8 cellular contexts compared by ENCODE assay signal in genomic region chr22:38706101-38706884, GRCh38. TPM values are rescaled to one million over a fixed set of nuclear protein-coding genes. Genes with fewer than 3 reads are reported as not detected.
DNase-seq lines count a peak whose midpoint lies in the region; ATAC-seq, FAIRE-seq and TF ChIP-seq lines count a peak whose summit lies in the region.

No MANE protein-coding gene starts in this region.

- no peak for FAIRE-seq in small intestine (lab: Jason Lieb, UNC)

- H3K27me3 ChIP-seq in SK-N-SH (ENCODE audit: insufficient read depth) (no peaks in the 10 kb centered on the region), small intestine (ENCODE audit: control insufficient read depth in 2 of 2, insufficient read depth in 2 of 2, low read length in 2 of 2) (no peaks in the 10 kb centered on the region)

- peak overlapping the region; percentile 77 for H3K4me2 ChIP-seq in SK-N-SH

- no peak for TF ChIP-seq CTCF in SK-N-SH (IDR thresholded peaks at IDR 0.05)
- no peak for TF ChIP-seq CTCF in MCF 10A (IDR thresholded peaks at IDR 0.05; ENCODE audit: unreplicated experiment)

- POLR2A ChIA-PET in SK-N-SH (lab: Yijun Ruan, JAX) (no interaction called here), MCF 10A (lab: Yijun Ruan, JAX) (interaction anchor here (0.5 to 5.1 kb wide), 23 partner anchors 8 to 793 kb away, joined by 3 to 118 read pairs (median 5); partner anchors contain the start of genes CBY1, FAM227A, JOSD1 and RPL3)

- H3K9me3 ChIP-seq in SK-N-SH (no peaks in the 10 kb centered on the region), small intestine (ENCODE audit: control insufficient read depth, low read depth) (no peaks in the 10 kb centered on the region)

- H3K36me3 ChIP-seq in SK-N-SH (replicated peaks in 1 of 2; ENCODE audit: control insufficient read depth in 1 of 2, insufficient read depth in 2 of 2, low read length in 1 of 2) (peaks cover 0 to 3% of the 10 kb centered on the region in 2 experiments), small intestine (ENCODE audit: control insufficient read depth in 2 of 2, insufficient read depth in 2 of 2, low read length in 2 of 2) (peaks cover 0 to 5% of the 10 kb centered on the region in 2 donors)

- no TSS peak for BruUV-seq in MCF 10A (replicated peaks; lab: Mats Ljungman, UMichigan)

- TF ChIP-seq RAD21 in SK-N-SH (IDR thresholded peaks at IDR 0.05; ENCODE audit: low read length): no peak

- no peaks in the 10 kb centered on the region for H3K27me3 Mint-ChIP-seq in MCF 10A (ENCODE audit: insufficient read depth, unreplicated experiment)

- in situ Hi-C loops in G401 (cut with HindIII; ENCODE audit: low sequenced_read_pairs): no loop called here

- H4K20me1 ChIP-seq in SK-N-SH (ENCODE audit: insufficient read depth): peaks cover 21% of the 10 kb centered on the region; the same call in 1 of the 2 replicates

- no peak for TF ChIP-seq EP300 in SK-N-SH (IDR thresholded peaks at IDR 0.05; ENCODE audit: borderline replicate concordance in 1 of 2, low read depth in 1 of 2, low read length in 1 of 2)

- H3K4me3 Mint-ChIP-seq in MCF 10A (ENCODE audit: unreplicated experiment): peak overlapping the region; percentile 88

- no peaks in the 10 kb centered on the region for H3K9me3 Mint-ChIP-seq in MCF 10A (ENCODE audit: unreplicated experiment)

- peak overlapping the region; percentile 65 to 66 for H3K4me3 ChIP-seq in SK-N-SH (ENCODE audit: low read depth in 2 of 2, low read length in 1 of 2)
- H3K4me3 ChIP-seq in small intestine (ENCODE audit: low read depth in 1 of 2, low read length in 2 of 2): peak overlapping the region; percentile 92 to 96

- intact Hi-C loops in MCF 10A (cut with micrococcal nuclease): loop anchor here (2.0 kb wide), 1 partner anchor 49 kb away; the partner anchor contains the start of genes CBY1 and FAM227A

- peaks cover 50% of the 10 kb centered on the region for H3K79me2 ChIP-seq in SK-N-SH (ENCODE audit: insufficient read depth)

- peak; percentile 2 for ATAC-seq in HG02588 (IDR thresholded peaks at IDR 0.05; ENCODE audit: unreplicated experiment)

- WGBS in SK-N-SH (ENCODE audit: low lambda C conversion rate): 0% methylated on average over 15 of the region's 80 CpGs
- 0 to 1% (median 1%) methylated on average over 53 to 80 of the region's 80 CpGs for WGBS in small intestine, 3 donors

- CTCF ChIA-PET in SK-N-SH (lab: Yijun Ruan, JAX): interaction anchor here (1.1 to 1.7 kb wide), 2 partner anchors 25 to 26 kb away, joined by 6 to 7 read pairs; partner anchors contain the start of gene TOMM22
- CTCF ChIA-PET in MCF 10A (lab: Yijun Ruan, JAX): interaction anchor here (0.6 to 3.0 kb wide), 8 partner anchors 10 to 1382 kb away, joined by 3 to 14 read pairs (median 4); partner anchors contain the start of gene TOMM22

- H2AFZ ChIP-seq in SK-N-SH (ENCODE audit: low read depth): no peak overlapping the region

- peak overlapping the region; percentile 64 to 66 for H3K27ac ChIP-seq in SK-N-SH (ENCODE audit: low read depth in 2 of 2, low read length in 1 of 2)
- peak overlapping the region; percentile 88 to 95 for H3K27ac ChIP-seq in small intestine (ENCODE audit: low read depth in 1 of 2, low read length in 1 of 2)

- DNase-seq in G401 (ENCODE audit: low spot score) (peak; percentile 19), SK-N-SH (peak; percentile 64), MCF 10A (ENCODE audit: unreplicated experiment) (peak; percentile 32), iPS-NIHi7 (ENCODE audit: extremely low spot score) (peak; percentile 31), small intestine (peak; percentile 66), NCI-H2196 treated with DMSO at 0.1 percent for 48 hours (lab: John Stamatoyannopoulos, UW; ENCODE audit: unreplicated experiment) (no peak), SIG-M5 (lab: John Stamatoyannopoulos, UW) (no peak)

- no peaks in the 10 kb centered on the region for H3F3A ChIP-seq in SK-N-SH (replicated peaks; ENCODE audit: insufficient read depth)

- H3K4me1 ChIP-seq in SK-N-SH (ENCODE audit: control insufficient read depth in 1 of 2, insufficient read depth in 2 of 2, low read depth in 1 of 2, low read length in 1 of 2) (peaks cover 0 to 7% of the 10 kb centered on the region in 2 experiments; a peak in 2 of 4 replicates), small intestine (ENCODE audit: control insufficient read depth in 2 of 2, insufficient read depth in 1 of 2, low read depth in 1 of 2, low read length in 1 of 2) (peaks cover 5 to 12% of the 10 kb centered on the region in 2 donors)

- H3K4me1 Mint-ChIP-seq in MCF 10A (ENCODE audit: insufficient read depth, unreplicated experiment): peaks cover 25% of the 10 kb centered on the region

- H3K9ac ChIP-seq in SK-N-SH: peak overlapping the region; percentile 84

- H3K9me2 ChIP-seq in SK-N-SH: no peaks in the 10 kb centered on the region

- H3K27ac Mint-ChIP-seq in MCF 10A (ENCODE audit: low read depth, unreplicated experiment): peak overlapping the region; percentile 87

- H3K36me3 Mint-ChIP-seq in MCF 10A (ENCODE audit: insufficient read depth, unreplicated experiment): peaks cover 15% of the 10 kb centered on the region

TF ChIP-seq in SK-N-SH, 30 proteins besides CTCF, POLR2A, EP300 and RAD21:
- TF ChIP-seq MXI1 (IDR thresholded peaks at IDR 0.05; ENCODE audit: low read depth, low read length) (0 out of 2 replicates have a peak, but pooled peaks have one; percentile 45), GABPA (IDR thresholded peaks at IDR 0.05; ENCODE audit: low read depth) (no peak)
- TF ChIP-seq, protein P1, sequence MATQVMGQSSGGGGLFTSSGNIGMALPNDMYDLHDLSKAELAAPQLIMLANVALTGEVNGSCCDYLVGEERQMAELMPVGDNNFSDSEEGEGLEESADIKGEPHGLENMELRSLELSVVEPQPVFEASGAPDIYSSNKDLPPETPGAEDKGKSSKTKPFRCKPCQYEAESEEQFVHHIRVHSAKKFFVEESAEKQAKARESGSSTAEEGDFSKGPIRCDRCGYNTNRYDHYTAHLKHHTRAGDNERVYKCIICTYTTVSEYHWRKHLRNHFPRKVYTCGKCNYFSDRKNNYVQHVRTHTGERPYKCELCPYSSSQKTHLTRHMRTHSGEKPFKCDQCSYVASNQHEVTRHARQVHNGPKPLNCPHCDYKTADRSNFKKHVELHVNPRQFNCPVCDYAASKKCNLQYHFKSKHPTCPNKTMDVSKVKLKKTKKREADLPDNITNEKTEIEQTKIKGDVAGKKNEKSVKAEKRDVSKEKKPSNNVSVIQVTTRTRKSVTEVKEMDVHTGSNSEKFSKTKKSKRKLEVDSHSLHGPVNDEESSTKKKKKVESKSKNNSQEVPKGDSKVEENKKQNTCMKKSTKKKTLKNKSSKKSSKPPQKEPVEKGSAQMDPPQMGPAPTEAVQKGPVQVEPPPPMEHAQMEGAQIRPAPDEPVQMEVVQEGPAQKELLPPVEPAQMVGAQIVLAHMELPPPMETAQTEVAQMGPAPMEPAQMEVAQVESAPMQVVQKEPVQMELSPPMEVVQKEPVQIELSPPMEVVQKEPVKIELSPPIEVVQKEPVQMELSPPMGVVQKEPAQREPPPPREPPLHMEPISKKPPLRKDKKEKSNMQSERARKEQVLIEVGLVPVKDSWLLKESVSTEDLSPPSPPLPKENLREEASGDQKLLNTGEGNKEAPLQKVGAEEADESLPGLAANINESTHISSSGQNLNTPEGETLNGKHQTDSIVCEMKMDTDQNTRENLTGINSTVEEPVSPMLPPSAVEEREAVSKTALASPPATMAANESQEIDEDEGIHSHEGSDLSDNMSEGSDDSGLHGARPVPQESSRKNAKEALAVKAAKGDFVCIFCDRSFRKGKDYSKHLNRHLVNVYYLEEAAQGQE (IDR thresholded peaks at IDR 0.05; ENCODE audit: low read depth, low read length): no peak

RNA-seq across cellular contexts. Expression of gene GTPBP1, which starts 0.5 kb away (rescaled TPM):
- total RNA-seq in G401 (2014; rRNA removed; shearing (Covaris generic)): 30.5 and 35.9 TPM in 2 replicates
- polyA plus RNA-seq in SK-N-SH (2012; rRNA removed): 11.9 and 15.2 TPM in 2 replicates
- polyA plus RNA-seq in SK-N-SH (2012; cell fraction: cytosol; rRNA removed): 8.8 and 10.2 TPM in 2 replicates
- 33.8 and 37.1 TPM in 2 replicates for polyA plus RNA-seq in SK-N-SH (2012; cell fraction: nucleus; rRNA removed)
- 62.5 and 66.4 TPM in 2 replicates for total RNA-seq in MCF 10A (2022)
- polyA plus RNA-seq in small intestine: 10 to 100 TPM; 13.0 to 25.8 (median 22.2) TPM

RNA-seq across cellular contexts. Expression of gene JOSD1, which starts 5.5 kb away (rescaled TPM):
- 33.3 and 41.4 TPM in 2 replicates for total RNA-seq in G401 (2014; rRNA removed; shearing (Covaris generic))
- polyA plus RNA-seq in SK-N-SH (2012; rRNA removed): 17.8 and 23.0 TPM in 2 replicates
- polyA plus RNA-seq in SK-N-SH (2012; cell fraction: cytosol; rRNA removed): 15.1 and 19.6 TPM in 2 replicates
- 30.5 and 40.6 TPM in 2 replicates for polyA plus RNA-seq in SK-N-SH (2012; cell fraction: nucleus; rRNA removed)
- 84.9 and 86.9 TPM in 2 replicates for total RNA-seq in MCF 10A (2022)
- polyA plus RNA-seq in small intestine: 10 to 100 TPM; 34.6 to 73.5 (median 39.4) TPM

RNA-seq across cellular contexts. Expression of gene TOMM22, which starts 24.5 kb away (rescaled TPM):
- total RNA-seq in G401 (2014; rRNA removed; shearing (Covaris generic)): 131 and 138 TPM in 2 replicates
- polyA plus RNA-seq in SK-N-SH (2012; rRNA removed): 33.1 and 33.6 TPM in 2 replicates
- 41.1 and 46.9 TPM in 2 replicates for polyA plus RNA-seq in SK-N-SH (2012; cell fraction: cytosol; rRNA removed)
- polyA plus RNA-seq in SK-N-SH (2012; cell fraction: nucleus; rRNA removed): 6.2 and 10.6 TPM in 2 replicates
- 60.4 and 71.5 TPM in 2 replicates for total RNA-seq in MCF 10A (2022)
- polyA plus RNA-seq in small intestine: 10 to 100 TPM; 42.5 to 59.9 (median 44.0) TPM

RNA-seq across cellular contexts. Expression of gene SUN2, which starts 49.5 kb away (rescaled TPM):
- total RNA-seq in G401 (2014; rRNA removed; shearing (Covaris generic)): 19.4 and 23.9 TPM in 2 replicates
- polyA plus RNA-seq in SK-N-SH (2012; rRNA removed): 9.0 and 10.2 TPM in 2 replicates
- 3.8 and 7.1 TPM in 2 replicates for polyA plus RNA-seq in SK-N-SH (2012; cell fraction: cytosol; rRNA removed)
- polyA plus RNA-seq in SK-N-SH (2012; cell fraction: nucleus; rRNA removed): 13.5 and 20.8 TPM in 2 replicates
- 51.9 and 66.8 TPM in 2 replicates for total RNA-seq in MCF 10A (2022)
- 10 to 100 TPM; 19.0 to 94.2 (median 32.7) TPM for polyA plus RNA-seq in small intestine

RNA-seq across cellular contexts. Expression of gene CBY1, which starts 49.9 kb away (rescaled TPM):
- total RNA-seq in G401 (2014; rRNA removed; shearing (Covaris generic)): 34.2 and 47.6 TPM in 2 replicates
- 21.8 and 23.4 TPM in 2 replicates for polyA plus RNA-seq in SK-N-SH (2012; rRNA removed)
- polyA plus RNA-seq in SK-N-SH (2012; cell fraction: cytosol; rRNA removed): 24.6 and 27.2 TPM in 2 replicates
- polyA plus RNA-seq in SK-N-SH (2012; cell fraction: nucleus; rRNA removed): 14.2 and 14.9 TPM in 2 replicates
- 40.6 and 42.1 TPM in 2 replicates for total RNA-seq in MCF 10A (2022)
- polyA plus RNA-seq in small intestine: 10 to 100 TPM; 17.3 to 36.2 (median 27.5) TPM

Comparison
In these comparisons a context has a peak if more than half of its experiments do, and no peak if none do; other contexts are left out.
1. DNase-seq: peak in G401 (single experiment), SK-N-SH (single experiment), MCF 10A (single experiment), iPS-NIHi7 (single experiment) and small intestine (single experiment); none in NCI-H2196 treated with DMSO at 0.1 percent for 48 hours (single experiment) and SIG-M5 (single experiment).